ENCODE assay signal across 8 cellular contexts in the genomic region with DNA sequence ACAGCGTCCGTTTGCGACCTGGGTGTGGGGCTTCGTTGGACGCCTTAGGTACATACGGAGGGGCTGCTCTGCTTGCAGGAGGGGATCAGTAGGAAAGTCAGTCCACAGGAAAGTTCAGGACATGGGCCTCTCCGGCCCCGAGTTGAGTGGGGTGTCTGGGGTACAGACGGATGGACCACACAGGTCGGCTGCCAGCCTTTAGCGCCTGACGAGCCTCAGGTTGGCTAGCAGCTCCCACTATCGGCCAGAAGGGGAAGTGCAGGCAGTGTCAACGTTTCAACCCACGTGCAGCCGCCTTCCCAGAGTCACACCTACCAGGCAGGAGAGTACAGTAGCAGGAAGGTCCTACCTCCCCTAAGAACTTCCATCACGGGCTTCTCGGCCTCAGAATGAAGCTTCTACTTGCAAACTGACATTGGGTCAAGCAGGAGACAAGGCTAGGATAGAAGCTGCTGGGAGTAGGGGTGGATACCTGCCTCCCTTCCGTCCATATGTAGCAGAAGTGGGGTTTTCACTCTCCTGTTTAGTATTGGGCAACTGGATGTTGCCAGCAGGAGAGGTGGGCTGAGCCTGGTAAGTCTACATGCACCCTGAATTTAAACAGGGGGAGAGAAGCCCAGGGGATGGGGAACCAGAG. TPM values are rescaled to one million over a fixed set of nuclear protein-coding genes. Genes with fewer than 3 reads are reported as not detected.
DNase-seq lines count a peak whose midpoint lies in the region; ATAC-seq and TF ChIP-seq lines count a peak whose summit lies in the region.

No MANE protein-coding gene starts in this region.

- H3K27me3 ChIP-seq in DND-41 (ENCODE audit: insufficient read depth, low read length, poor library complexity), result peaks cover 40% of the 10 kb centered on the region
- no peaks in the 10 kb centered on the region for H3K27me3 ChIP-seq in Loucy (ENCODE audit: insufficient read depth, low read length, poor library complexity, severe bottlenecking)
- peaks cover 62% of the 10 kb centered on the region for H3K27me3 ChIP-seq in iPS-15b (ENCODE audit: control insufficient read depth, insufficient read depth, low read length)

- H3K4me1 ChIP-seq in DND-41 (ENCODE audit: insufficient read depth, low read length) (peaks cover 7% of the 10 kb centered on the region), Loucy (ENCODE audit: insufficient read depth, low read length, poor library complexity, severe bottlenecking) (no peaks in the 10 kb centered on the region), iPS-15b (ENCODE audit: control insufficient read depth, insufficient read depth, low read length) (peaks cover 3% of the 10 kb centered on the region)

- H3K79me2 ChIP-seq in DND-41 (ENCODE audit: insufficient read depth, low read length) (no peaks in the 10 kb centered on the region), Loucy (ENCODE audit: insufficient read depth, low read length) (no peaks in the 10 kb centered on the region)

- H3K27ac ChIP-seq in DND-41 (ENCODE audit: low read length), result no peak overlapping the region

- TF ChIP-seq CTCF in DND-41 (IDR thresholded peaks at IDR 0.05; ENCODE audit: borderline replicate concordance, extremely low read depth, low read length, poor library complexity, severe bottlenecking) (peak; percentile 97), Loucy (conservative IDR thresholded peaks at IDR 0.05; ENCODE audit: low read length) (peak; percentile 94), astrocyte of the cerebellum (IDR thresholded peaks at IDR 0.05; ENCODE audit: low read depth, low read length, missing control alignments) (peak; percentile 99)

- H3K9me3 ChIP-seq in DND-41 (ENCODE audit: insufficient read depth, low read length, severe bottlenecking) (no peaks in the 10 kb centered on the region), Loucy (ENCODE audit: insufficient read depth, low read depth, low read length) (no peaks in the 10 kb centered on the region), T-helper 17 cell (ENCODE audit: control insufficient read depth, low read length, poor library complexity, severe bottlenecking) (no peaks in the 10 kb centered on the region), iPS-15b (ENCODE audit: control insufficient read depth, insufficient read depth, low read length) (no peaks in the 10 kb centered on the region)

- no peaks in the 10 kb centered on the region for H3K36me3 Mint-ChIP-seq in T-helper 17 cell (ENCODE audit: low read depth)

- no peak overlapping the region for H3K27ac Mint-ChIP-seq in T-helper 17 cell

- H3K4me3 ChIP-seq in DND-41 (ENCODE audit: low read depth in 1 of 2, low read length in 2 of 2), result no peak overlapping the region
- H3K4me3 ChIP-seq in Loucy (ENCODE audit: low read length, poor library complexity, severe bottlenecking), result no peak overlapping the region
- no peak overlapping the region for H3K4me3 ChIP-seq in astrocyte of the cerebellum (ENCODE audit: low read depth, low read length)
- H3K4me3 ChIP-seq in iPS-15b (ENCODE audit: low read depth, low read length), result peak overlapping the region; percentile 63

- H4K20me1 ChIP-seq in DND-41 (ENCODE audit: insufficient read depth, low read length), result peaks cover 9% of the 10 kb centered on the region; the same call in 1 of the 2 replicates
- no peaks in the 10 kb centered on the region for H4K20me1 ChIP-seq in Loucy (ENCODE audit: insufficient read depth, low read length, poor library complexity, severe bottlenecking)

- in situ Hi-C loops in astrocyte of the cerebellum (cut with HindIII; ENCODE audit: low sequenced_read_pairs), result loop anchor here (5.0 kb wide), 1 partner anchor 144 kb away; no protein-coding TSS in a partner anchor

- peak overlapping the region; percentile 25 for H3K4me3 Mint-ChIP-seq in T-helper 17 cell

- H3K4me2 ChIP-seq in DND-41 (ENCODE audit: insufficient read depth, low read length) (no peak overlapping the region), Loucy (ENCODE audit: low read depth, low read length, poor library complexity, severe bottlenecking) (no peak overlapping the region)

- H3F3A ChIP-seq in Loucy (ENCODE audit: low read depth), result no peaks in the 10 kb centered on the region

- H2AFZ ChIP-seq in DND-41 (ENCODE audit: low read depth, low read length), result no peak overlapping the region
- 0 out of 2 replicates have a peak overlapping the region, but pooled peaks have one; percentile 18 for H2AFZ ChIP-seq in Loucy (ENCODE audit: low read length)

- H3K9me2 ChIP-seq in Loucy (replicated peaks; ENCODE audit: low read depth, low read length), result no peaks in the 10 kb centered on the region

- peaks cover 26% of the 10 kb centered on the region for H3K27me3 Mint-ChIP-seq in T-helper 17 cell

- no peaks in the 10 kb centered on the region for H3K36me3 ChIP-seq in DND-41 (ENCODE audit: insufficient read depth, low read length)
- H3K36me3 ChIP-seq in Loucy (ENCODE audit: insufficient read depth, low read length), result no peaks in the 10 kb centered on the region
- peaks cover 3% of the 10 kb centered on the region for H3K36me3 ChIP-seq in iPS-15b (ENCODE audit: control insufficient read depth, insufficient read depth, low read length)

- peak; percentile 70 for DNase-seq in DND-41
- peak; percentile 35 to 60 (median 46) for DNase-seq in T-helper 17 cell
- peak; percentile 15 for DNase-seq in astrocyte of the cerebellum (ENCODE audit: low read depth)
- DNase-seq in stimulated activated CD4-positive, alpha-beta T cell treated with anti-CD3 and anti-CD28 coated beads, Interleukin-12 subunit alpha, Interleukin-12 subunit beta, amount 100 ng/mL, for 4 hours, result peak; percentile 60

- H3K9ac ChIP-seq in DND-41 (ENCODE audit: low read depth, low read length) (no peak overlapping the region), Loucy (ENCODE audit: low read depth, low read length, poor library complexity, severe bottlenecking) (no peak overlapping the region), iPS-15b (ENCODE audit: low read depth, low read length) (no peak overlapping the region)

- peaks cover 12% of the 10 kb centered on the region for H3K4me1 Mint-ChIP-seq in T-helper 17 cell

- ATAC-seq in DND-41 (ENCODE audit: insufficient read depth, low read depth), result peak; percentile 72
- peak; percentile 60 for ATAC-seq in GM21529 (IDR thresholded peaks at IDR 0.05; ENCODE audit: unreplicated experiment)
- ATAC-seq in T-helper 17 cell, result peak; percentile 71
- no peak for ATAC-seq in HG03139 (IDR thresholded peaks at IDR 0.05; ENCODE audit: unreplicated experiment)

RNA-seq across cellular contexts. Expression of gene SCN5A, which starts 1.8 kb away (rescaled TPM):
- under 1 TPM in 1 of 2 donors, not detected in 1; 0.05 TPM for total RNA-seq in T-helper 17 cell

Comparison
In these comparisons a context has a peak if more than half of its experiments do, and no peak if none do; other contexts are left out.
1. DNase-seq: peak in every context shown above with its lines; median percentile 70 in DND-41; 60 in stimulated activated CD4-positive, alpha-beta T cell treated with anti-CD3 and anti-CD28 coated beads, Interleukin-12 subunit alpha, Interleukin-12 subunit beta, amount 100 ng/mL, for 4 hours; 46 in T-helper 17 cell; 15 in astrocyte of the cerebellum.